ENCODE assay signal across 9 cellular contexts in genomic region chr9:93954436-93955355, GRCh38. TPM values are rescaled to one million over a fixed set of nuclear protein-coding genes. Genes with fewer than 3 reads are reported as not detected.
DNase-seq lines count a peak whose midpoint lies in the region; ATAC-seq and TF ChIP-seq lines count a peak whose summit lies in the region.
"Had no signal": no experiment of that assay in that cellular context is flagged by ENCODE, and none has a peak within 500 bp of the region (broad histone marks: within the 10 kb centered on the region; RNA-seq: fewer than 3 reads in every experiment).

Gene BARX1 (minus strand): TSS chr9:93955355. CDS start chr9:93955146, 209 bp downstream.

- no peaks in the 10 kb centered on the region for H3F3A ChIP-seq in SK-N-SH (replicated peaks; ENCODE audit: insufficient read depth)

- no peak within 1 kb of the TSS for H2AFZ ChIP-seq in SK-N-SH (ENCODE audit: low read depth)

- peaks cover 62% of the 10 kb centered on the region for H3K4me1 Mint-ChIP-seq in activated B cell treated with CpG ODN at 0.5 μM for 24 hours
- H3K4me1 Mint-ChIP-seq in stimulated activated effector memory CD8-positive, alpha-beta T cell treated with anti-CD3 and anti-CD28 coated beads, Interleukin-12 subunit alpha, Interleukin-12 subunit beta, amount 100 ng/mL, for 72 hours = peaks cover 58% of the 10 kb centered on the region

- no peak within 1 kb of the TSS; the same call in 1 of the 2 replicates for H3K4me2 ChIP-seq in SK-N-SH

- no peaks in the 10 kb centered on the region for H3K9me3 Mint-ChIP-seq in activated B cell treated with CpG ODN at 0.5 μM for 24 hours
- H3K9me3 Mint-ChIP-seq in stimulated activated effector memory CD8-positive, alpha-beta T cell treated with anti-CD3 and anti-CD28 coated beads, Interleukin-12 subunit alpha, Interleukin-12 subunit beta, amount 100 ng/mL, for 72 hours = no peaks in the 10 kb centered on the region

- TF ChIP-seq RAD21 in SK-N-SH (IDR thresholded peaks at IDR 0.05; ENCODE audit: low read length) = no peak

- TF ChIP-seq EP300 in SK-N-SH (IDR thresholded peaks at IDR 0.05; ENCODE audit: borderline replicate concordance in 1 of 2, low read depth in 1 of 2, low read length in 1 of 2) = no peak

- H3K27ac Mint-ChIP-seq in activated B cell treated with CpG ODN at 0.5 μM for 24 hours = no peak within 1 kb of the TSS
- peak within 1 kb of the TSS; percentile 52 for H3K27ac Mint-ChIP-seq in stimulated activated effector memory CD8-positive, alpha-beta T cell treated with anti-CD3 and anti-CD28 coated beads, Interleukin-12 subunit alpha, Interleukin-12 subunit beta, amount 100 ng/mL, for 72 hours

- no peaks in the 10 kb centered on the region for H3K9me2 ChIP-seq in SK-N-SH

- no peaks in the 10 kb centered on the region for H4K20me1 ChIP-seq in SK-N-SH (ENCODE audit: insufficient read depth)

- CTCF ChIA-PET in SK-N-SH (lab: Yijun Ruan, JAX) = interaction anchor here (0.6 to 9.3 kb wide), 2 partner anchors 7 to 60 kb away, joined by 3 to 69 read pairs; no protein-coding TSS in a partner anchor
- CTCF ChIA-PET in activated B cell treated with CpG ODN at 0.5 μM for 24 hours (lab: Charles Lee) = no interaction called here

- H3K4me1 ChIP-seq in SK-N-SH (ENCODE audit: control insufficient read depth in 1 of 2, insufficient read depth in 2 of 2, low read depth in 1 of 2, low read length in 1 of 2) = peaks cover 0 to 15% of the 10 kb centered on the region in 2 experiments; a peak in 1 of 4 replicates
- H3K4me1 ChIP-seq in iPS-20b (ENCODE audit: insufficient read depth, low read length) = peaks cover 2% of the 10 kb centered on the region; the same call in 1 of the 2 replicates

- intact Hi-C loops in activated B cell treated with CpG ODN at 0.5 μM for 24 hours (cut with micrococcal nuclease) = loop anchor here (5.0 kb wide), 1 partner anchor 1077 kb away; the partner anchor contains the start of gene ZNF484

- POLR2A ChIA-PET in SK-N-SH (lab: Yijun Ruan, JAX) (no interaction called here), activated B cell treated with CpG ODN at 0.5 μM for 24 hours (lab: Charles Lee) (no interaction called here)

- DNase-seq in SK-N-SH (peak; percentile 63), activated B cell treated with CpG ODN at 0.5 μM for 24 hours (no peak), NCI-H187 (lab: John Stamatoyannopoulos, UW) (no peak), NCI-H1436 (lab: John Stamatoyannopoulos, UW) (no peak)
- no peak for DNase-seq in stimulated activated effector memory CD8-positive, alpha-beta T cell treated with anti-CD3 and anti-CD28 coated beads, Interleukin-12 subunit alpha, Interleukin-12 subunit beta, amount 100 ng/mL, for 72 hours (ENCODE audit: low spot score in 2 of 2)
- DNase-seq: C1 segment of cervical spinal cord had no signal

- no peaks in the 10 kb centered on the region for H3K79me2 ChIP-seq in SK-N-SH (ENCODE audit: insufficient read depth)

- peak within 1 kb of the TSS; percentile 80 for H3K4me3 Mint-ChIP-seq in activated B cell treated with CpG ODN at 0.5 μM for 24 hours
- peak within 1 kb of the TSS; percentile 73 for H3K4me3 Mint-ChIP-seq in stimulated activated effector memory CD8-positive, alpha-beta T cell treated with anti-CD3 and anti-CD28 coated beads, Interleukin-12 subunit alpha, Interleukin-12 subunit beta, amount 100 ng/mL, for 72 hours

- H3K27me3 ChIP-seq in SK-N-SH (ENCODE audit: insufficient read depth) (peaks cover 91% of the 10 kb centered on the region), iPS-20b (ENCODE audit: insufficient read depth, low read length) (peaks cover 98% of the 10 kb centered on the region)

- H3K36me3 ChIP-seq in SK-N-SH (replicated peaks in 1 of 2; ENCODE audit: control insufficient read depth in 1 of 2, insufficient read depth in 2 of 2, low read length in 1 of 2) (no peaks in the 10 kb centered on the region), iPS-20b (ENCODE audit: insufficient read depth, low read depth, low read length) (no peaks in the 10 kb centered on the region)

- H3K4me3 ChIP-seq in SK-N-SH (ENCODE audit: low read depth in 2 of 2, low read length in 1 of 2) (no peak within 1 kb of the TSS), iPS-20b (ENCODE audit: low read length) (peak within 1 kb of the TSS; percentile 76)

- ATAC-seq in SK-N-SH treated with all-trans-retinoic acid at 6 μM for 48 hours (no peak), activated B cell treated with CpG ODN at 0.5 μM for 24 hours (ENCODE audit: low read depth) (no peak), GM18517 (IDR thresholded peaks at IDR 0.05; ENCODE audit: unreplicated experiment) (no peak)
- no peak for ATAC-seq in stimulated activated effector memory CD8-positive, alpha-beta T cell treated with anti-CD3 and anti-CD28 coated beads, Interleukin-12 subunit alpha, Interleukin-12 subunit beta, amount 100 ng/mL, for 72 hours

- H3K27ac ChIP-seq in SK-N-SH (ENCODE audit: low read depth in 2 of 2, low read length in 1 of 2) (no peak within 1 kb of the TSS), iPS-20b (ENCODE audit: low read length) (no peak within 1 kb of the TSS)

- no peaks in the 10 kb centered on the region for H3K9me3 ChIP-seq in SK-N-SH
- H3K9me3 ChIP-seq in iPS-20b (ENCODE audit: insufficient read depth, low read depth, low read length) = peaks cover 4% of the 10 kb centered on the region; the same call in 1 of the 2 replicates

- H3K27me3 Mint-ChIP-seq in activated B cell treated with CpG ODN at 0.5 μM for 24 hours = peaks cover 62% of the 10 kb centered on the region

- WGBS in SK-N-SH (ENCODE audit: low lambda C conversion rate) = 24% methylated on average over 10 of the region's 126 CpGs

- TF ChIP-seq CTCF in SK-N-SH (IDR thresholded peaks at IDR 0.05) (no peak), activated B cell treated with CpG ODN at 0.5 μM for 24 hours (IDR thresholded peaks at IDR 0.05) (no peak)

- no peaks in the 10 kb centered on the region for H3K36me3 Mint-ChIP-seq in activated B cell treated with CpG ODN at 0.5 μM for 24 hours (ENCODE audit: low read depth)
- H3K36me3 Mint-ChIP-seq in stimulated activated effector memory CD8-positive, alpha-beta T cell treated with anti-CD3 and anti-CD28 coated beads, Interleukin-12 subunit alpha, Interleukin-12 subunit beta, amount 100 ng/mL, for 72 hours = peaks cover 14% of the 10 kb centered on the region

- H3K9ac ChIP-seq in SK-N-SH = no peak within 1 kb of the TSS
- H3K9ac ChIP-seq in iPS-20b (ENCODE audit: low read depth, low read length) = no peak within 1 kb of the TSS

TF ChIP-seq in SK-N-SH, 30 proteins besides CTCF, POLR2A, EP300 and RAD21 (continues in another document):
- TF ChIP-seq NFIC (IDR thresholded peaks at IDR 0.05; ENCODE audit: borderline replicate concordance) = no peak
- no peak for TF ChIP-seq MAX (IDR thresholded peaks at IDR 0.05; ENCODE audit: low read depth)
- TF ChIP-seq MEF2A (IDR thresholded peaks at IDR 0.05; ENCODE audit: borderline replicate concordance, low read depth) = no peak
- no peak for TF ChIP-seq FOXJ3 (CRISPR knock-in tag; IDR thresholded peaks at IDR 0.05)
- no peak for TF ChIP-seq FOXM1 (IDR thresholded peaks at IDR 0.05; ENCODE audit: low read depth)
- TF ChIP-seq FOSL2 (IDR thresholded peaks at IDR 0.05; ENCODE audit: borderline replicate concordance, low read depth) = no peak
- TF ChIP-seq POLR2AphosphoS5 (IDR thresholded peaks at IDR 0.05; ENCODE audit: low read depth, low read length) = no peak
- no peak for TF ChIP-seq JUND (IDR thresholded peaks at IDR 0.05)

TF ChIP-seq in SK-N-SH treated with all-trans-retinoic acid at 6 μM for 48 hours, 23 proteins besides CTCF, POLR2A, EP300 and RAD21 (continues in another document):
- TF ChIP-seq GLIS3 (CRISPR knock-in tag; IDR thresholded peaks at IDR 0.05) (no peak), CSDC2 (CRISPR knock-in tag; IDR thresholded peaks at IDR 0.05) (no peak), ZNF70 (CRISPR knock-in tag; IDR thresholded peaks at IDR 0.05) (no peak), ZFP3 (CRISPR knock-in tag; IDR thresholded peaks at IDR 0.05) (no peak), ZNF8 (CRISPR knock-in tag; IDR thresholded peaks at IDR 0.05) (no peak), ISL1 (CRISPR knock-in tag; IDR thresholded peaks at IDR 0.05) (no peak), PATZ1 (CRISPR knock-in tag; IDR thresholded peaks at IDR 0.05; ENCODE audit: borderline replicate concordance) (no peak)

RNA-seq across cellular contexts. Expression of gene BARX1, which starts in this region (rescaled TPM):
- not detected in 2 replicates for polyA plus RNA-seq in SK-N-SH (2012; rRNA removed)
- polyA plus RNA-seq in SK-N-SH (2012; cell fraction: cytosol; rRNA removed) = not detected in 2 replicates
- not detected in 2 replicates for polyA plus RNA-seq in SK-N-SH (2012; cell fraction: nucleus; rRNA removed)
- not detected in 2 replicates for total RNA-seq in activated B cell treated with CpG ODN at 0.5 μM for 24 hours

Comparison
In these comparisons a context has a peak if more than half of its experiments do, and no peak if none do; other contexts are left out.
1. Peak in DNase-seq in SK-N-SH; RNA of the gene not detected or under 1 TPM.